ENCODE assay signal across 30 cellular contexts in genomic region chr3:147756478-147756877, GRCh38.
"Had no signal": no experiment of that assay in that cellular context is flagged by ENCODE, and none has a peak within 500 bp of the region (broad histone marks: within the 10 kb centered on the region; RNA-seq: fewer than 3 reads in every experiment).

No MANE protein-coding gene starts in this region.

- H3K27ac ChIP-seq: heart left ventricle, left ventricle myocardium inferior, lower lobe of right lung, pancreas, psoas muscle, right atrium auricular region, right lobe of liver, skin epidermis, stomach, suprapubic skin, thoracic aorta, tibial artery, uterus had no signal

- H3K27me3 Mint-ChIP-seq: naive B cell; stimulated activated naive B cell treated with anti-CD40 and anti-IgM and Interleukin-4, amounts not matched to agents 10 μg/mL and 1 μg/mL and 100 μg/mL, for 72 hours had no signal

- H3K27ac Mint-ChIP-seq: immature natural killer cell; naive B cell; natural killer cell; stimulated activated naive B cell treated with anti-CD40 and anti-IgM and Interleukin-4, amounts not matched to agents 10 μg/mL and 1 μg/mL and 100 μg/mL, for 72 hours; type B pancreatic cell had no signal

- H3K4me3 ChIP-seq: heart left ventricle, left ventricle myocardium inferior, lower lobe of right lung, pancreas, psoas muscle, right atrium auricular region, right lobe of liver, skin epidermis, stomach, suprapubic skin, thoracic aorta, tibial artery, uterus had no signal

- H3K36me3 ChIP-seq: heart left ventricle, left ventricle myocardium inferior, lower lobe of right lung, pancreas, right atrium auricular region, right lobe of liver, stomach, suprapubic skin, thoracic aorta, tibial artery, uterus had no signal

- H3K36me3 Mint-ChIP-seq: immature natural killer cell; naive B cell; natural killer cell; stimulated activated naive B cell treated with anti-CD40 and anti-IgM and Interleukin-4, amounts not matched to agents 10 μg/mL and 1 μg/mL and 100 μg/mL, for 72 hours; type B pancreatic cell had no signal

- H3K4me1 Mint-ChIP-seq: immature natural killer cell; naive B cell; natural killer cell; stimulated activated naive B cell treated with anti-CD40 and anti-IgM and Interleukin-4, amounts not matched to agents 10 μg/mL and 1 μg/mL and 100 μg/mL, for 72 hours had no signal

- ATAC-seq: lower lobe of right lung; natural killer cell; pancreas; right lobe of liver; stimulated activated naive B cell treated with anti-CD40 and anti-IgM and Interleukin-4, amounts not matched to agents 10 μg/mL and 1 μg/mL and 100 μg/mL, for 72 hours; stimulated activated naive CD8-positive, alpha-beta T cell treated with anti-CD3 and anti-CD28 coated beads, Interleukin-15, Interleukin-2, amounts not matched to agents 100 U/mL and 50 U/mL, for 24 hours had no signal

- H3K27me3 ChIP-seq: heart left ventricle, pancreas, right atrium auricular region, right lobe of liver, stomach, suprapubic skin, tibial artery, uterus had no signal

- H3K4me3 Mint-ChIP-seq: immature natural killer cell; naive B cell; natural killer cell; neural crest cell; stimulated activated naive B cell treated with anti-CD40 and anti-IgM and Interleukin-4, amounts not matched to agents 10 μg/mL and 1 μg/mL and 100 μg/mL, for 72 hours; type B pancreatic cell had no signal

- H3K9me3 ChIP-seq: heart left ventricle, left ventricle myocardium inferior, lower lobe of right lung, pancreas, psoas muscle, right atrium auricular region, right lobe of liver, stomach, suprapubic skin, thoracic aorta, tibial artery, uterus had no signal

- DNase-seq: heart left ventricle; hypothalamus; immature natural killer cell; kidney; left ventricle myocardium inferior; lower lobe of right lung; mammary epithelial cell; mesenchymal stem cell; naive B cell; natural killer cell; nucleus accumbens; pancreas; posterior cingulate gyrus; psoas muscle; right lobe of liver; stimulated activated CD4-positive, alpha-beta T cell treated with anti-CD3 and anti-CD28 coated beads, Interleukin-12 subunit alpha, Interleukin-12 subunit beta, amount 100 ng/mL, for 4 hours; stimulated activated CD4-positive, alpha-beta T cell treated with anti-CD3 and anti-CD28 coated beads, Interleukin-15, amount 100 ng/mL, for 24 hours; stimulated activated CD4-positive, alpha-beta T cell treated with anti-CD3 and anti-CD28 coated beads, Interleukin-2, amount 100 ng/mL, for 24 hours; stimulated activated CD4-positive, alpha-beta T cell treated with anti-CD3 and anti-CD28 coated beads, Interleukin-4, amount 100 ng/mL, for 1 hour; stimulated activated naive B cell treated with anti-CD40 and anti-IgM and Interleukin-4, amounts not matched to agents 10 μg/mL and 1 μg/mL and 100 μg/mL, for 72 hours; stimulated activated naive CD8-positive, alpha-beta T cell treated with anti-CD3 and anti-CD28 coated beads, Interleukin-15, Interleukin-2, amounts not matched to agents 100 U/mL and 50 U/mL, for 24 hours; stomach; tibial artery; uterus had no signal

- H3K9me3 Mint-ChIP-seq: naive B cell, type B pancreatic cell had no signal

- H3K4me1 ChIP-seq: lower lobe of right lung, pancreas, right lobe of liver, stomach, uterus had no signal
